9 cellular contexts compared by ENCODE assay signal in genomic region chr9:137067860-137068538, GRCh38. TPM values are rescaled to one million over a fixed set of nuclear protein-coding genes. Genes with fewer than 3 reads are reported as not detected.
DNase-seq lines count a peak whose midpoint lies in the region; ATAC-seq, FAIRE-seq and TF ChIP-seq lines count a peak whose summit lies in the region.
"Had no signal": no experiment of that assay in that cellular context is flagged by ENCODE, and none has a peak within 500 bp of the region (broad histone marks: within the 10 kb centered on the region; RNA-seq: fewer than 3 reads in every experiment).

No MANE protein-coding gene starts in this region.

- in situ Hi-C loops in HepG2 (cut with HindIII; ENCODE audit: extremely low pct_ligation_motif_present, low pct_unique_long_range_greater_than_20kb): no loop called here

- intact Hi-C loops in HepG2 (cut with micrococcal nuclease; ENCODE audit: unreplicated experiment): loop anchor here (1.0 kb wide), 1 partner anchor 22 kb away; the partner anchor contains the start of gene NPDC1

- H3K4me3 ChIP-seq in HepG2 (replicated peaks in 1 of 3; ENCODE audit: insufficient read depth in 1 of 3, low read depth in 2 of 3, low read length in 3 of 3): peak overlapping the region; percentile 58 to 88 (median 74); a peak in 5 of 6 replicates

- H3K9me3 Mint-ChIP-seq in chondrocyte (ENCODE audit: low read depth): no peaks in the 10 kb centered on the region

- POLR2A ChIA-PET in HepG2 (lab: Yijun Ruan, JAX): interaction anchor here (0.6 to 6.0 kb wide), 12 partner anchors 9 to 268 kb away, joined by 3 to 105 read pairs (median 4); partner anchors contain the start of genes ENTPD2, MAN1B1, NPDC1 and TOR4A

- peak overlapping the region; percentile 41 for H3K27ac ChIP-seq in HepG2 (ENCODE audit: extremely low read length, insufficient read depth, low read length)

- ATAC-seq in HG03108 (IDR thresholded peaks at IDR 0.05; ENCODE audit: unreplicated experiment): peak; percentile 33
- ATAC-seq in HepG2: peak; percentile 82
- ATAC-seq in GM21423 (IDR thresholded peaks at IDR 0.05; ENCODE audit: unreplicated experiment): no peak

- H3K36me3 ChIP-seq in HepG2 (replicated peaks in 1 of 2; ENCODE audit: control insufficient read depth in 1 of 2, insufficient read depth in 2 of 2, low read length in 2 of 2): peaks cover 3 to 16% of the 10 kb centered on the region in 2 experiments; a peak in 2 of 5 replicates

- peaks cover 13% of the 10 kb centered on the region for H3K79me2 ChIP-seq in HepG2 (ENCODE audit: insufficient read depth, low read length)

- TF ChIP-seq CTCF in chondrocyte (IDR thresholded peaks at IDR 0.05) (peak; percentile 86), HepG2 (CRISPR knock-in tag; IDR thresholded peaks at IDR 0.05) (peak; percentile 83)

- BruUV-seq in HepG2 (replicated peaks; lab: Mats Ljungman, UMichigan): no TSS peak

- H3K4me1 Mint-ChIP-seq in chondrocyte (ENCODE audit: low read depth): peaks cover 15% of the 10 kb centered on the region

- peak overlapping the region; percentile 96 for H3K4me2 ChIP-seq in HepG2 (ENCODE audit: low read depth, low read length)

- H3K36me3 Mint-ChIP-seq in chondrocyte (ENCODE audit: low read depth): no peaks in the 10 kb centered on the region

- TF ChIP-seq RAD21 in HepG2 (CRISPR knock-in tag; IDR thresholded peaks at IDR 0.05): peak; percentile 67

- H3K27ac Mint-ChIP-seq in chondrocyte (ENCODE audit: unreplicated experiment): no peak overlapping the region

- H3K4me1 ChIP-seq in HepG2 (ENCODE audit: insufficient read depth, low read length): peaks cover 35% of the 10 kb centered on the region

- H3K27me3 Mint-ChIP-seq in chondrocyte (ENCODE audit: low read depth): no peaks in the 10 kb centered on the region

- H3K27me3 ChIP-seq in HepG2 (ENCODE audit: control insufficient read depth in 1 of 2, insufficient read depth in 2 of 2, low read length in 2 of 2): no peaks in the 10 kb centered on the region; a peak in 1 of 5 replicates

- peak overlapping the region; percentile 67; the same call in 1 of the 2 replicates for H3K9ac ChIP-seq in HepG2 (ENCODE audit: insufficient read depth, low read depth, low read length)

- no peaks in the 10 kb centered on the region for H3K9me3 ChIP-seq in HepG2 (ENCODE audit: low read length)

- CTCF ChIA-PET in HepG2 (lab: Yijun Ruan, JAX; ENCODE audit: low intra/inter-chr PET ratio, low total read pairs): interaction anchor here (0.8 to 2.2 kb wide), 6 partner anchors 18 to 48 kb away, joined by 3 to 25 read pairs (median 4); partner anchors contain the start of genes ABCA2, MAN1B1 and NPDC1

- TF ChIP-seq POLR2A in HepG2 (IDR thresholded peaks at IDR 0.05; ENCODE audit: insufficient read depth in 1 of 2, low read depth in 2 of 2, low read length in 2 of 2): no peak

- peak; percentile 92 for FAIRE-seq in HepG2 (lab: Jason Lieb, UNC)
- FAIRE-seq: colon had no signal

- H4K20me1 ChIP-seq in HepG2 (ENCODE audit: insufficient read depth, low read length): peaks cover 7% of the 10 kb centered on the region; the same call in 1 of the 2 replicates

- no peak overlapping the region for H2AFZ ChIP-seq in HepG2 (ENCODE audit: low read length)

- DNase-seq in DMS53 treated with DMSO at 0.1 percent for 48 hours (lab: John Stamatoyannopoulos, UW; ENCODE audit: unreplicated experiment) (peak; percentile 86), NCI-H748 treated with DMSO at 0.1 percent for 48 hours (lab: John Stamatoyannopoulos, UW) (peak; percentile 46), chondrocyte (ENCODE audit: low spot score) (no peak), HepG2 (ENCODE audit: low spot score) (peak; percentile 82)
- DNase-seq in activated CD4-positive, alpha-beta T cell treated with anti-CD3 and anti-CD28 coated beads for 48 hours: peak; percentile 90
- DNase-seq in stimulated activated CD4-positive, alpha-beta T cell treated with anti-CD3 and anti-CD28 coated beads, TNF-alpha, amount 100 ng/mL, for 48 hours (ENCODE audit: low read depth in 3 of 3): peak; percentile 71 to 80 (median 75)

- TF ChIP-seq EP300 in HepG2 (IDR thresholded peaks at IDR 0.05; ENCODE audit: low read depth in 2 of 2, low read length in 2 of 2) (no peak), HepG2 (CRISPR knock-in tag; IDR thresholded peaks at IDR 0.05; ENCODE audit: borderline replicate concordance) (no peak)

- WGBS in HepG2 (ENCODE audit: low lambda C conversion rate): 0% methylated on average over 2 of the region's 12 CpGs

- H3K4me3 Mint-ChIP-seq in chondrocyte (ENCODE audit: unreplicated experiment): no peak overlapping the region

RNA-seq across cellular contexts. Expression of gene SAPCD2, which starts 2.4 kb away (rescaled TPM):
- total RNA-seq in chondrocyte: 0.87 to 3.2 TPM (median 2.5 TPM) in 3 replicates
- 35.9 and 42.8 TPM in 2 replicates for total RNA-seq in HepG2 (2016; rRNA removed; fragmentation: Illumina TruSeq; extraction: Trizol)
- 7.0 and 7.1 TPM in 2 replicates for total RNA-seq in HepG2 (2016; cell fraction: cytosol; rRNA removed; fragmentation: Illumina TruSeq; extraction: Trizol; ENCODE audit: low read depth)
- total RNA-seq in HepG2 (2016; cell fraction: insoluble cytoplasmic fraction; rRNA removed; fragmentation: Illumina TruSeq; extraction: Trizol): 34.9 and 42.2 TPM in 2 replicates
- 29.9 and 31.6 TPM in 2 replicates for total RNA-seq in HepG2 (2016; cell fraction: membrane; rRNA removed; fragmentation: Illumina TruSeq; extraction: Trizol)
- total RNA-seq in HepG2 (2016; cell fraction: nucleus; rRNA removed; fragmentation: Illumina TruSeq; extraction: Trizol): 23.7 and 28.1 TPM in 2 replicates
- 18.7 and 21.9 TPM in 2 replicates for polyA plus RNA-seq in HepG2 (2011; rRNA removed)
- polyA plus RNA-seq in HepG2 (2011; cell fraction: cytosol; rRNA removed): 16.4 and 40.1 TPM in 2 replicates
- 28.3 and 52.1 TPM in 2 replicates for polyA plus RNA-seq in HepG2 (2011; cell fraction: nucleus; rRNA removed)
- polyA plus RNA-seq in HepG2 (2012): 12.0 and 19.0 TPM in 2 replicates
- 6.8 and 7.6 TPM in 2 replicates for polyA plus RNA-seq in HepG2 (2016; cell fraction: cytosol; fragmentation: Illumina TruSeq; extraction: Trizol; ENCODE audit: low read depth)
- 33.9 and 39.2 TPM in 2 replicates for polyA plus RNA-seq in HepG2 (2016; cell fraction: insoluble cytoplasmic fraction; fragmentation: Illumina TruSeq; extraction: Trizol; ENCODE audit: low read depth)
- 23.3 and 27.0 TPM in 2 replicates for polyA plus RNA-seq in HepG2 (2016; cell fraction: membrane; fragmentation: Illumina TruSeq; extraction: Trizol; ENCODE audit: low read depth)
- polyA plus RNA-seq in HepG2 (2016; cell fraction: nucleus; fragmentation: Illumina TruSeq; extraction: Trizol; ENCODE audit: insufficient read depth, low read depth): 44.9 and 46.9 TPM in 2 replicates
- 38.7 and 55.4 TPM in 2 replicates for polyA minus RNA-seq in HepG2 (2011; rRNA and poly(A)+ RNA removed; ENCODE audit: low replicate concordance)
- 18.6 and 32.8 TPM in 2 replicates for polyA minus RNA-seq in HepG2 (2011; cell fraction: cytosol; rRNA and poly(A)+ RNA removed)
- 7.3 and 8.6 TPM in 2 replicates for polyA minus RNA-seq in HepG2 (2011; cell fraction: nucleus; rRNA and poly(A)+ RNA removed)

RNA-seq across cellular contexts. Expression of gene UAP1L1, which starts 9.3 kb away (rescaled TPM):
- total RNA-seq in chondrocyte (26.1 to 44.0 TPM (median 41.7 TPM) in 3 replicates), HepG2 (2016; rRNA removed; fragmentation: Illumina TruSeq; extraction: Trizol) (6.2 and 6.4 TPM in 2 replicates)
- 1.7 and 1.8 TPM in 2 replicates for total RNA-seq in HepG2 (2016; cell fraction: cytosol; rRNA removed; fragmentation: Illumina TruSeq; extraction: Trizol; ENCODE audit: low read depth)
- 4.5 and 6.7 TPM in 2 replicates for total RNA-seq in HepG2 (2016; cell fraction: insoluble cytoplasmic fraction; rRNA removed; fragmentation: Illumina TruSeq; extraction: Trizol)
- total RNA-seq in HepG2 (2016; cell fraction: membrane; rRNA removed; fragmentation: Illumina TruSeq; extraction: Trizol): 3.0 and 3.1 TPM in 2 replicates
- total RNA-seq in HepG2 (2016; cell fraction: nucleus; rRNA removed; fragmentation: Illumina TruSeq; extraction: Trizol): 4.9 and 5.4 TPM in 2 replicates
- 5.4 and 6.0 TPM in 2 replicates for polyA plus RNA-seq in HepG2 (2011; rRNA removed)
- 3.8 and 4.1 TPM in 2 replicates for polyA plus RNA-seq in HepG2 (2011; cell fraction: cytosol; rRNA removed)
- 43.5 and 57.7 TPM in 2 replicates for polyA plus RNA-seq in HepG2 (2011; cell fraction: nucleus; rRNA removed)
- polyA plus RNA-seq in HepG2 (2012): 4.9 and 5.0 TPM in 2 replicates
- polyA plus RNA-seq in HepG2 (2016; cell fraction: cytosol; fragmentation: Illumina TruSeq; extraction: Trizol; ENCODE audit: low read depth): 1.1 and 1.2 TPM in 2 replicates
- polyA plus RNA-seq in HepG2 (2016; cell fraction: insoluble cytoplasmic fraction; fragmentation: Illumina TruSeq; extraction: Trizol; ENCODE audit: low read depth): 6.4 and 8.8 TPM in 2 replicates
- polyA plus RNA-seq in HepG2 (2016; cell fraction: membrane; fragmentation: Illumina TruSeq; extraction: Trizol; ENCODE audit: low read depth): 3.0 and 3.6 TPM in 2 replicates
- 22.7 and 23.1 TPM in 2 replicates for polyA plus RNA-seq in HepG2 (2016; cell fraction: nucleus; fragmentation: Illumina TruSeq; extraction: Trizol; ENCODE audit: insufficient read depth, low read depth)
- polyA minus RNA-seq in HepG2 (2011; rRNA and poly(A)+ RNA removed; ENCODE audit: low replicate concordance): 2.2 and 5.1 TPM in 2 replicates
- 3.0 and 3.2 TPM in 2 replicates for polyA minus RNA-seq in HepG2 (2011; cell fraction: cytosol; rRNA and poly(A)+ RNA removed)
- polyA minus RNA-seq in HepG2 (2011; cell fraction: nucleus; rRNA and poly(A)+ RNA removed): 5.6 and 7.1 TPM in 2 replicates

RNA-seq across cellular contexts. Expression of gene ENTPD2, which starts 14.1 kb away (rescaled TPM):
- total RNA-seq in chondrocyte (0.15 TPM in 1 of 3 replicates, not detected in the others), HepG2 (2016; rRNA removed; fragmentation: Illumina TruSeq; extraction: Trizol) (0.87 and 0.95 TPM in 2 replicates)
- total RNA-seq in HepG2 (2016; cell fraction: cytosol; rRNA removed; fragmentation: Illumina TruSeq; extraction: Trizol; ENCODE audit: low read depth): 0.61 and 0.88 TPM in 2 replicates
- total RNA-seq in HepG2 (2016; cell fraction: insoluble cytoplasmic fraction; rRNA removed; fragmentation: Illumina TruSeq; extraction: Trizol): 0.74 and 0.82 TPM in 2 replicates
- total RNA-seq in HepG2 (2016; cell fraction: membrane; rRNA removed; fragmentation: Illumina TruSeq; extraction: Trizol): 0.69 and 0.71 TPM in 2 replicates
- 3.4 and 3.6 TPM in 2 replicates for total RNA-seq in HepG2 (2016; cell fraction: nucleus; rRNA removed; fragmentation: Illumina TruSeq; extraction: Trizol)
- 3.2 and 4.1 TPM in 2 replicates for polyA plus RNA-seq in HepG2 (2011; rRNA removed)
- 2.1 and 3.2 TPM in 2 replicates for polyA plus RNA-seq in HepG2 (2011; cell fraction: cytosol; rRNA removed)
- 41.8 and 49.4 TPM in 2 replicates for polyA plus RNA-seq in HepG2 (2011; cell fraction: nucleus; rRNA removed)
- 21.3 and 23.9 TPM in 2 replicates for polyA plus RNA-seq in HepG2 (2012)
- 1.5 and 1.8 TPM in 2 replicates for polyA plus RNA-seq in HepG2 (2016; cell fraction: cytosol; fragmentation: Illumina TruSeq; extraction: Trizol; ENCODE audit: low read depth)
- 2.3 and 2.8 TPM in 2 replicates for polyA plus RNA-seq in HepG2 (2016; cell fraction: insoluble cytoplasmic fraction; fragmentation: Illumina TruSeq; extraction: Trizol; ENCODE audit: low read depth)
- 2.2 and 2.6 TPM in 2 replicates for polyA plus RNA-seq in HepG2 (2016; cell fraction: membrane; fragmentation: Illumina TruSeq; extraction: Trizol; ENCODE audit: low read depth)
- 12.9 and 17.3 TPM in 2 replicates for polyA plus RNA-seq in HepG2 (2016; cell fraction: nucleus; fragmentation: Illumina TruSeq; extraction: Trizol; ENCODE audit: insufficient read depth, low read depth)
- polyA minus RNA-seq in HepG2 (2011; rRNA and poly(A)+ RNA removed; ENCODE audit: low replicate concordance): 8.8 TPM in 1 of 2 replicates, not detected in the other
- 9.0 and 9.2 TPM in 2 replicates for polyA minus RNA-seq in HepG2 (2011; cell fraction: cytosol; rRNA and poly(A)+ RNA removed)
- polyA minus RNA-seq in HepG2 (2011; cell fraction: nucleus; rRNA and poly(A)+ RNA removed): 5.5 and 6.4 TPM in 2 replicates

RNA-seq across cellular contexts. Expression of gene MAN1B1, which starts 18.8 kb away (rescaled TPM):
- total RNA-seq in chondrocyte (105 to 117 TPM (median 106 TPM) in 3 replicates), HepG2 (2016; rRNA removed; fragmentation: Illumina TruSeq; extraction: Trizol) (19.0 and 48.9 TPM in 2 replicates)
- 9.3 and 10.3 TPM in 2 replicates for total RNA-seq in HepG2 (2016; cell fraction: cytosol; rRNA removed; fragmentation: Illumina TruSeq; extraction: Trizol; ENCODE audit: low read depth)
- total RNA-seq in HepG2 (2016; cell fraction: insoluble cytoplasmic fraction; rRNA removed; fragmentation: Illumina TruSeq; extraction: Trizol): 17.2 and 48.2 TPM in 2 replicates
- 17.0 and 19.9 TPM in 2 replicates for total RNA-seq in HepG2 (2016; cell fraction: membrane; rRNA removed; fragmentation: Illumina TruSeq; extraction: Trizol)
- 44.7 and 51.0 TPM in 2 replicates for total RNA-seq in HepG2 (2016; cell fraction: nucleus; rRNA removed; fragmentation: Illumina TruSeq; extraction: Trizol)
- polyA plus RNA-seq in HepG2 (2011; rRNA removed): 59.5 and 60.6 TPM in 2 replicates
- 48.6 and 64.5 TPM in 2 replicates for polyA plus RNA-seq in HepG2 (2011; cell fraction: cytosol; rRNA removed)
- 146 and 162 TPM in 2 replicates for polyA plus RNA-seq in HepG2 (2011; cell fraction: nucleus; rRNA removed)
- polyA plus RNA-seq in HepG2 (2012): 30.5 and 38.6 TPM in 2 replicates
- polyA plus RNA-seq in HepG2 (2016; cell fraction: cytosol; fragmentation: Illumina TruSeq; extraction: Trizol; ENCODE audit: low read depth): 6.7 and 6.8 TPM in 2 replicates
- 16.2 and 18.3 TPM in 2 replicates for polyA plus RNA-seq in HepG2 (2016; cell fraction: insoluble cytoplasmic fraction; fragmentation: Illumina TruSeq; extraction: Trizol; ENCODE audit: low read depth)
- polyA plus RNA-seq in HepG2 (2016; cell fraction: membrane; fragmentation: Illumina TruSeq; extraction: Trizol; ENCODE audit: low read depth): 11.2 and 12.8 TPM in 2 replicates
- 78.7 and 83.1 TPM in 2 replicates for polyA plus RNA-seq in HepG2 (2016; cell fraction: nucleus; fragmentation: Illumina TruSeq; extraction: Trizol; ENCODE audit: insufficient read depth, low read depth)
- 71.9 and 74.1 TPM in 2 replicates for polyA minus RNA-seq in HepG2 (2011; rRNA and poly(A)+ RNA removed; ENCODE audit: low replicate concordance)
- polyA minus RNA-seq in HepG2 (2011; cell fraction: cytosol; rRNA and poly(A)+ RNA removed): 24.7 and 26.8 TPM in 2 replicates
- polyA minus RNA-seq in HepG2 (2011; cell fraction: nucleus; rRNA and poly(A)+ RNA removed): 40.9 and 45.3 TPM in 2 replicates

RNA-seq across cellular contexts. Expression of gene NPDC1, which starts 22.0 kb away (rescaled TPM):
- total RNA-seq in chondrocyte: 88.1 to 90.8 TPM (median 88.7 TPM) in 3 replicates
- total RNA-seq in HepG2 (2016; rRNA removed; fragmentation: Illumina TruSeq; extraction: Trizol): 0.63 and 0.84 TPM in 2 replicates
- total RNA-seq in HepG2 (2016; cell fraction: cytosol; rRNA removed; fragmentation: Illumina TruSeq; extraction: Trizol; ENCODE audit: low read depth): 1.2 TPM in 1 of 2 replicates, not detected in the other
- total RNA-seq in HepG2 (2016; cell fraction: insoluble cytoplasmic fraction; rRNA removed; fragmentation: Illumina TruSeq; extraction: Trizol): 0.65 and 1.7 TPM in 2 replicates
- total RNA-seq in HepG2 (2016; cell fraction: membrane; rRNA removed; fragmentation: Illumina TruSeq; extraction: Trizol): 0.59 and 0.79 TPM in 2 replicates
- 2.7 and 4.8 TPM in 2 replicates for total RNA-seq in HepG2 (2016; cell fraction: nucleus; rRNA removed; fragmentation: Illumina TruSeq; extraction: Trizol)
- 5.4 and 7.0 TPM in 2 replicates for polyA plus RNA-seq in HepG2 (2011; rRNA removed)
- polyA plus RNA-seq in HepG2 (2011; cell fraction: cytosol; rRNA removed): 1.7 and 3.4 TPM in 2 replicates
- polyA plus RNA-seq in HepG2 (2011; cell fraction: nucleus; rRNA removed): 93.3 and 114 TPM in 2 replicates
- 4.5 and 8.4 TPM in 2 replicates for polyA plus RNA-seq in HepG2 (2012)
- polyA plus RNA-seq in HepG2 (2016; cell fraction: cytosol; fragmentation: Illumina TruSeq; extraction: Trizol; ENCODE audit: low read depth): 1.00 and 1.1 TPM in 2 replicates
- 0.67 and 1.8 TPM in 2 replicates for polyA plus RNA-seq in HepG2 (2016; cell fraction: insoluble cytoplasmic fraction; fragmentation: Illumina TruSeq; extraction: Trizol; ENCODE audit: low read depth)
- polyA plus RNA-seq in HepG2 (2016; cell fraction: membrane; fragmentation: Illumina TruSeq; extraction: Trizol; ENCODE audit: low read depth): 1.1 and 1.5 TPM in 2 replicates
- polyA plus RNA-seq in HepG2 (2016; cell fraction: nucleus; fragmentation: Illumina TruSeq; extraction: Trizol; ENCODE audit: insufficient read depth, low read depth): 9.8 and 12.2 TPM in 2 replicates
- polyA minus RNA-seq in HepG2 (2011; rRNA and poly(A)+ RNA removed; ENCODE audit: low replicate concordance): 1.9 and 12.5 TPM in 2 replicates
- polyA minus RNA-seq in HepG2 (2011; cell fraction: cytosol; rRNA and poly(A)+ RNA removed): 2.9 and 3.0 TPM in 2 replicates
- polyA minus RNA-seq in HepG2 (2011; cell fraction: nucleus; rRNA and poly(A)+ RNA removed): 3.9 and 4.2 TPM in 2 replicates
